Comparison of ENCODE assay signal across 10 cellular contexts in genomic region chr2:196376984-196377877, GRCh38.
A peak's percentile ranks its signal among the peaks of the same experiment; 100 is the strongest.
DNase-seq lines count a peak whose midpoint lies in the region; ATAC-seq and TF ChIP-seq lines count a peak whose summit lies in the region.
"Had no signal": no experiment of that assay in that cellular context is flagged by ENCODE, and none has a peak within 500 bp of the region (broad histone marks: within the 10 kb centered on the region; RNA-seq: fewer than 3 reads in every experiment).

No MANE protein-coding gene starts in this region.

- no peaks in the 10 kb centered on the region for H3K9me3 ChIP-seq in right atrium auricular region

- no peak for TF ChIP-seq CTCF in right atrium auricular region (IDR thresholded peaks at IDR 0.05)

- CTCF ChIA-PET in activated CD4-positive, alpha-beta memory T cell treated with anti-CD3 and anti-CD28 coated beads for 36 hours (lab: Charles Lee), result no interaction called here
- CTCF ChIA-PET in activated CD4-positive, alpha-beta memory T cell treated with anti-CD3 and anti-CD28 coated beads, Interleukin-2, amount 10 ng/mL, durations not matched to agents 7 days and 5 days (lab: Charles Lee), result interaction anchor here (1.2 kb wide), 1 partner anchor 12 kb away, joined by 3 read pairs; no protein-coding TSS in a partner anchor

- no peak overlapping the region for H3K27ac ChIP-seq in right atrium auricular region

- intact Hi-C loops in activated CD4-positive, alpha-beta memory T cell treated with anti-CD3 and anti-CD28 coated beads for 36 hours (cut with micrococcal nuclease), result no loop called here

- H3K27ac Mint-ChIP-seq in activated CD4-positive, alpha-beta memory T cell treated with anti-CD3 and anti-CD28 coated beads for 36 hours, result no peak overlapping the region
- H3K27ac Mint-ChIP-seq in activated CD4-positive, alpha-beta memory T cell treated with anti-CD3 and anti-CD28 coated beads, Interleukin-2, amount 10 ng/mL, durations not matched to agents 7 days and 5 days, result no peak overlapping the region
- H3K27ac Mint-ChIP-seq in activated naive CD8-positive, alpha-beta T cell, result peak overlapping the region; percentile 80

- peaks cover 0 to 28% of the 10 kb centered on the region in 2 donors for H3K4me1 ChIP-seq in right atrium auricular region

- peaks cover 8% of the 10 kb centered on the region for H3K27me3 Mint-ChIP-seq in activated CD4-positive, alpha-beta memory T cell treated with anti-CD3 and anti-CD28 coated beads for 36 hours
- H3K27me3 Mint-ChIP-seq in activated CD4-positive, alpha-beta memory T cell treated with anti-CD3 and anti-CD28 coated beads, Interleukin-2, amount 10 ng/mL, durations not matched to agents 7 days and 5 days, result peaks cover 16% of the 10 kb centered on the region
- H3K27me3 Mint-ChIP-seq in activated naive CD8-positive, alpha-beta T cell, result no peaks in the 10 kb centered on the region

- H3K36me3 ChIP-seq in right atrium auricular region, result no peaks in the 10 kb centered on the region

- DNase-seq in activated CD4-positive, alpha-beta memory T cell treated with anti-CD3 and anti-CD28 coated beads for 36 hours, result peak; percentile 47
- DNase-seq in activated CD4-positive, alpha-beta memory T cell treated with anti-CD3 and anti-CD28 coated beads, Interleukin-2, amount 10 ng/mL, durations not matched to agents 7 days and 5 days, result no peak
- peak; percentile 4 for DNase-seq in stimulated activated CD8-positive, alpha-beta memory T cell treated with anti-CD3 and anti-CD28 coated beads, Interleukin-4, amount 100 ng/mL, for 24 hours (ENCODE audit: low read depth)
- DNase-seq in T-helper 1 cell (no peak), cerebellum (ENCODE audit: low spot score) (no peak), right atrium auricular region (ENCODE audit: low spot score) (no peak)
- DNase-seq: left cardiac atrium had no signal

- H3K36me3 Mint-ChIP-seq in activated CD4-positive, alpha-beta memory T cell treated with anti-CD3 and anti-CD28 coated beads for 36 hours, result no peaks in the 10 kb centered on the region
- no peaks in the 10 kb centered on the region for H3K36me3 Mint-ChIP-seq in activated CD4-positive, alpha-beta memory T cell treated with anti-CD3 and anti-CD28 coated beads, Interleukin-2, amount 10 ng/mL, durations not matched to agents 7 days and 5 days (ENCODE audit: low read depth)
- no peaks in the 10 kb centered on the region for H3K36me3 Mint-ChIP-seq in activated naive CD8-positive, alpha-beta T cell

- no peak overlapping the region for H3K4me3 ChIP-seq in right atrium auricular region
- H3K4me3 ChIP-seq: skin epidermis had no signal

- H3K4me3 Mint-ChIP-seq in activated CD4-positive, alpha-beta memory T cell treated with anti-CD3 and anti-CD28 coated beads for 36 hours, result no peak overlapping the region
- no peak overlapping the region for H3K4me3 Mint-ChIP-seq in activated CD4-positive, alpha-beta memory T cell treated with anti-CD3 and anti-CD28 coated beads, Interleukin-2, amount 10 ng/mL, durations not matched to agents 7 days and 5 days
- H3K4me3 Mint-ChIP-seq in activated naive CD8-positive, alpha-beta T cell, result no peak overlapping the region

- no peaks in the 10 kb centered on the region for H3K9me3 Mint-ChIP-seq in activated CD4-positive, alpha-beta memory T cell treated with anti-CD3 and anti-CD28 coated beads for 36 hours
- no peaks in the 10 kb centered on the region for H3K9me3 Mint-ChIP-seq in activated CD4-positive, alpha-beta memory T cell treated with anti-CD3 and anti-CD28 coated beads, Interleukin-2, amount 10 ng/mL, durations not matched to agents 7 days and 5 days
- H3K9me3 Mint-ChIP-seq in activated naive CD8-positive, alpha-beta T cell (ENCODE audit: low read depth), result no peaks in the 10 kb centered on the region

- no peaks in the 10 kb centered on the region for H3K27me3 ChIP-seq in right atrium auricular region

- POLR2A ChIA-PET in activated CD4-positive, alpha-beta memory T cell treated with anti-CD3 and anti-CD28 coated beads for 36 hours (lab: Charles Lee), result interaction anchor here (0.7 kb wide), 1 partner anchor 264 kb away, joined by 3 read pairs; no protein-coding TSS in a partner anchor
- POLR2A ChIA-PET in activated CD4-positive, alpha-beta memory T cell treated with anti-CD3 and anti-CD28 coated beads, Interleukin-2, amount 10 ng/mL, durations not matched to agents 7 days and 5 days (lab: Charles Lee), result no interaction called here

- ATAC-seq in HG02763 (IDR thresholded peaks at IDR 0.05; ENCODE audit: unreplicated experiment), result peak; percentile 46
- ATAC-seq: left cardiac atrium had no signal

- H3K4me1 Mint-ChIP-seq in activated CD4-positive, alpha-beta memory T cell treated with anti-CD3 and anti-CD28 coated beads for 36 hours (ENCODE audit: low read depth), result peaks cover 10% of the 10 kb centered on the region
- H3K4me1 Mint-ChIP-seq in activated CD4-positive, alpha-beta memory T cell treated with anti-CD3 and anti-CD28 coated beads, Interleukin-2, amount 10 ng/mL, durations not matched to agents 7 days and 5 days, result no peaks in the 10 kb centered on the region
- peaks cover 7% of the 10 kb centered on the region for H3K4me1 Mint-ChIP-seq in activated naive CD8-positive, alpha-beta T cell (ENCODE audit: low read depth)

Comparison
In these comparisons a context has a peak if more than half of its experiments do, and no peak if none do; other contexts are left out.
1. DNase-seq: peak in activated CD4-positive, alpha-beta memory T cell treated with anti-CD3 and anti-CD28 coated beads for 36 hours (single experiment) and stimulated activated CD8-positive, alpha-beta memory T cell treated with anti-CD3 and anti-CD28 coated beads, Interleukin-4, amount 100 ng/mL, for 24 hours (single experiment); none in activated CD4-positive, alpha-beta memory T cell treated with anti-CD3 and anti-CD28 coated beads, Interleukin-2, amount 10 ng/mL, durations not matched to agents 7 days and 5 days (single experiment), T-helper 1 cell (0 of 5), cerebellum (single experiment) and right atrium auricular region (single experiment).